ENCODE assay signal across 8 cellular contexts in genomic region chr18:31741096-31741735, GRCh38. TPM values are rescaled to one million over a fixed set of nuclear protein-coding genes. Genes with fewer than 3 reads are reported as not detected.
A peak's percentile ranks its signal among the peaks of the same experiment; 100 is the strongest.
DNase-seq lines count a peak whose midpoint lies in the region; ATAC-seq and TF ChIP-seq lines count a peak whose summit lies in the region.

No MANE protein-coding gene starts in this region.

- no peaks in the 10 kb centered on the region for H3K4me1 ChIP-seq in Caco-2
- H3K4me1 ChIP-seq in ascending aorta, result no peaks in the 10 kb centered on the region

- H3K27ac Mint-ChIP-seq in Caco-2 (ENCODE audit: unreplicated experiment), result no peak overlapping the region

- CTCF ChIA-PET in Caco-2 (lab: Charles Lee), result no interaction called here

- ATAC-seq in HG03439 (IDR thresholded peaks at IDR 0.05; ENCODE audit: unreplicated experiment), result no peak

- H3K36me3 ChIP-seq in Caco-2 (ENCODE audit: control insufficient read depth, insufficient read depth, low read length), result no peaks in the 10 kb centered on the region
- no peaks in the 10 kb centered on the region for H3K36me3 ChIP-seq in ascending aorta

- H3K27me3 ChIP-seq in Caco-2 (replicated peaks; ENCODE audit: control insufficient read depth, insufficient read depth, low read length), result no peaks in the 10 kb centered on the region
- H3K27me3 ChIP-seq in ascending aorta, result no peaks in the 10 kb centered on the region

- no peaks in the 10 kb centered on the region for H3K36me3 Mint-ChIP-seq in Caco-2 (ENCODE audit: insufficient read depth, unreplicated experiment)

- no peak overlapping the region for H3K4me3 Mint-ChIP-seq in Caco-2 (ENCODE audit: unreplicated experiment)

- intact Hi-C loops in Caco-2 (cut with micrococcal nuclease; ENCODE audit: unreplicated experiment) (loop anchor here (1.0 to 5.0 kb wide), 2 partner anchors 78 to 184 kb away; no protein-coding TSS in a partner anchor), ascending aorta (cut with DNase I) (loop anchor here (10.0 kb wide), 1 partner anchor 214 kb away; no protein-coding TSS in a partner anchor)

- H3K4me1 Mint-ChIP-seq in Caco-2 (ENCODE audit: low read depth, unreplicated experiment), result no peaks in the 10 kb centered on the region

- POLR2A ChIA-PET in Caco-2 (lab: Charles Lee), result no interaction called here

- H3K9me3 Mint-ChIP-seq in Caco-2 (ENCODE audit: unreplicated experiment), result no peaks in the 10 kb centered on the region

- H3K27ac ChIP-seq in ascending aorta, result no peak overlapping the region

- no TSS peak for BruUV-seq in Caco-2 (replicated peaks; lab: Mats Ljungman, UMichigan)

- no peaks in the 10 kb centered on the region for H3K27me3 Mint-ChIP-seq in Caco-2 (ENCODE audit: insufficient read depth, unreplicated experiment)

- TF ChIP-seq CTCF in Caco-2 (IDR thresholded peaks at IDR 0.05; ENCODE audit: insufficient read depth in 1 of 2, low read depth in 1 of 2, low read length in 1 of 2, severe bottlenecking in 1 of 2, unreplicated experiment in 1 of 2) (peak; percentile 47 to 60), HFF-Myc (IDR thresholded peaks at IDR 0.05; ENCODE audit: low read depth, low read length, missing control alignments) (peak; percentile 74), ascending aorta (IDR thresholded peaks at IDR 0.05) (peak; percentile 49 to 83 (median 78))

- H3K9me3 ChIP-seq in Caco-2, result no peaks in the 10 kb centered on the region
- H3K9me3 ChIP-seq in ascending aorta, result peaks cover 0 to 3% of the 10 kb centered on the region in 2 donors

- H3K4me3 ChIP-seq in Caco-2 (ENCODE audit: low read depth, low read length) (no peak overlapping the region), HFF-Myc (replicated peaks; ENCODE audit: low read depth, low read length) (no peak overlapping the region), ascending aorta (no peak overlapping the region)

- peak in 1 of 2 experiments; percentile 17 for DNase-seq in Caco-2
- DNase-seq in HFF-Myc (ENCODE audit: extremely low read depth, low read depth), result peak; percentile 20
- peak; percentile 59 for DNase-seq in RPMI8226
- peak in 1 of 2 donors; percentile 70 for DNase-seq in ascending aorta (ENCODE audit: low spot score in 2 of 2)
- DNase-seq in left kidney (ENCODE audit: low read depth, low spot score), result peak; percentile 39
- peak; percentile 42 for DNase-seq in stimulated activated CD8-positive, alpha-beta memory T cell treated with anti-CD3 and anti-CD28 coated beads, Interleukin-12 subunit alpha, Interleukin-12 subunit beta, amount 100 ng/mL, for 1 hour (ENCODE audit: low read depth)
- DNase-seq in ecto neural progenitor cell (ENCODE audit: low spot score), result no peak

RNA-seq across cellular contexts. Expression of gene SLC25A52, which starts 19.5 kb away (rescaled TPM):
- total RNA-seq in Caco-2 (2022) (not detected in 2 replicates), ascending aorta (not detected)

RNA-seq across cellular contexts. Expression of gene B4GALT6, which starts 56.8 kb away (rescaled TPM):
- 22.4 and 28.5 TPM in 2 replicates for total RNA-seq in Caco-2 (2022)
- 0.32 TPM for total RNA-seq in ascending aorta

Comparison
In these comparisons a context has a peak if more than half of its experiments do, and no peak if none do; other contexts are left out.
1. RNA of gene B4GALT6, which starts 56.8 kb away (total RNA-seq): 22.4 to 28.5 TPM in Caco-2; 0.32 TPM in ascending aorta (single experiment); every median in the first group is over 10 times any median in the second.
2. Peak in every context shown above with its lines, with median percentiles within 50 percentile points of each other: CTCF ChIP-seq.